In genomic region chr2:15856318-15856717, GRCh38 we compare ENCODE assay signal across 24 cellular contexts.
"Had no signal": no experiment of that assay in that cellular context is flagged by ENCODE, and none has a peak within 500 bp of the region (broad histone marks: within the 10 kb centered on the region; RNA-seq: fewer than 3 reads in every experiment).

No MANE protein-coding gene starts in this region.

- H3K4me3 ChIP-seq: coronary artery, dorsolateral prefrontal cortex, esophagus squamous epithelium, gastrocnemius medialis, heart right ventricle, left lung, lower lobe of right lung, mucosa of descending colon had no signal

- H3K27me3 ChIP-seq: esophagus squamous epithelium, gastrocnemius medialis, left lung had no signal

- H3K4me3 Mint-ChIP-seq: mesothelial cell of epicardium, naive B cell had no signal

- H3K9me3 ChIP-seq: esophagus squamous epithelium, gastrocnemius medialis, heart right ventricle, left lung, lower lobe of right lung, mucosa of descending colon had no signal

- H3K36me3 ChIP-seq: esophagus squamous epithelium, gastrocnemius medialis, heart right ventricle, left lung, lower lobe of right lung had no signal

- FAIRE-seq: endothelial cell of umbilical vein, islet of Langerhans, keratinocyte had no signal

- DNase-seq: dermis blood vessel endothelial cell; dorsolateral prefrontal cortex; effector CD4-positive, alpha-beta T cell; effector memory CD4-positive, alpha-beta T cell; esophagus squamous epithelium; foreskin fibroblast; foreskin melanocyte; gastrocnemius medialis; glutamatergic neuron; head of caudate nucleus; heart right ventricle; hippocampal formation; left cardiac atrium; left lung; left ventricle myocardium superior; lower lobe of right lung; mesenchymal stem cell; mucosa of descending colon; naive B cell had no signal

- H3K4me1 ChIP-seq: esophagus squamous epithelium, gastrocnemius medialis, heart right ventricle, left lung, lower lobe of right lung had no signal

- H3K27ac ChIP-seq: coronary artery, dorsolateral prefrontal cortex, esophagus squamous epithelium, gastrocnemius medialis, heart right ventricle, left lung, lower lobe of right lung had no signal

- H3K4me1 Mint-ChIP-seq: naive B cell had no signal

- H3K36me3 Mint-ChIP-seq: mesothelial cell of epicardium, naive B cell had no signal

- H3K27ac Mint-ChIP-seq: mesothelial cell of epicardium, naive B cell had no signal

- ATAC-seq: gastrocnemius medialis, heart right ventricle, left cardiac atrium, left lung, left ventricle myocardium superior, lower lobe of right lung, mucosa of descending colon had no signal
